Comparison of ENCODE assay signal across 19 cellular contexts in genomic region chr16:58465817-58466216, GRCh38.
"Had no signal": no experiment of that assay in that cellular context is flagged by ENCODE, and none has a peak within 500 bp of the region (broad histone marks: within the 10 kb centered on the region; RNA-seq: fewer than 3 reads in every experiment).

No MANE protein-coding gene starts in this region.

- H3K79me2 ChIP-seq: parathyroid adenoma had no signal

- H3K9ac ChIP-seq: parathyroid adenoma had no signal

- H3K36me3 ChIP-seq: esophagus squamous epithelium, neutrophil, thyroid gland, WERI-Rb-1 had no signal

- DNase-seq: activated CD4-positive, alpha-beta T cell treated with anti-CD3 and anti-CD28 coated beads, Interleukin-2, amount 50 U/mL, for 4 hours; activated gamma-delta T cell treated with Interleukin-2 at 50 U/mL for 16 hours; effector memory CD4-positive, alpha-beta T cell; esophagus squamous epithelium; hippocampal formation; islet precursor cell; mesenchymal stem cell; mucosa of descending colon; naive B cell; stimulated activated CD8-positive, alpha-beta memory T cell treated with anti-CD3 and anti-CD28 coated beads, Interleukin-4, amount 100 ng/mL, for 48 hours; stimulated activated naive CD4-positive, alpha-beta T cell; SW 1271; thyroid gland; WERI-Rb-1 had no signal

- H3K4me1 ChIP-seq: parathyroid adenoma had no signal

- ATAC-seq: activated naive CD4-positive, alpha-beta T cell treated with anti-CD3 and anti-CD28 coated beads, Interleukin-2, amount 50 U/mL, for 72 hours; left lobe of liver; mucosa of descending colon had no signal

- H3K9me3 ChIP-seq: esophagus squamous epithelium, mucosa of descending colon, neutrophil, thyroid gland had no signal

- FAIRE-seq: urothelium cell line had no signal

- H2AFZ ChIP-seq: parathyroid adenoma had no signal

- H3K4me3 ChIP-seq: mucosa of descending colon, thyroid gland had no signal

- H3K27ac ChIP-seq: esophagus squamous epithelium, neutrophil, parathyroid adenoma, thyroid gland, WERI-Rb-1 had no signal
